ENCODE assay signal across 21 cellular contexts in genomic region chr1:121546830-121547680, GRCh38.
A peak's percentile ranks its signal among the peaks of the same experiment; 100 is the strongest.
DNase-seq lines count a peak whose midpoint lies in the region; ATAC-seq and TF ChIP-seq lines count a peak whose summit lies in the region.
"Had no signal": no experiment of that assay in that cellular context is flagged by ENCODE, and none has a peak within 500 bp of the region (broad histone marks: within the 10 kb centered on the region; RNA-seq: fewer than 3 reads in every experiment).

No MANE protein-coding gene starts in this region.

- no peaks in the 10 kb centered on the region for H3K27me3 ChIP-seq in breast epithelium
- H3K27me3 ChIP-seq in OCI-LY1 (ENCODE audit: insufficient read depth, low read length) = no peaks in the 10 kb centered on the region
- H3K27me3 ChIP-seq: cardiac muscle cell, neural progenitor cell, right lobe of liver, thyroid gland had no signal

- no peaks in the 10 kb centered on the region for H3K27me3 Mint-ChIP-seq in MCF 10A (ENCODE audit: insufficient read depth, unreplicated experiment)

- no peak for TF ChIP-seq POLR2A in breast epithelium (IDR thresholded peaks at IDR 0.05)
- no peak for TF ChIP-seq POLR2A in lower leg skin (IDR thresholded peaks at IDR 0.05)

- no peak for DNase-seq in MCF 10A (ENCODE audit: unreplicated experiment)
- DNase-seq in breast epithelium (ENCODE audit: low spot score in 2 of 2) = no peak
- DNase-seq in fibroblast of mammary gland (ENCODE audit: low read depth) = peak; percentile 7
- DNase-seq in SKM-1 (lab: John Stamatoyannopoulos, UW; ENCODE audit: unreplicated experiment) = no peak
- no peak for DNase-seq in lower leg skin (ENCODE audit: low spot score in 2 of 2)
- no peak for DNase-seq in NCI-H1436 (lab: John Stamatoyannopoulos, UW)
- DNase-seq: ACHN; activated CD4-positive, CD25-positive, alpha-beta regulatory T cell; activated naive CD4-positive, alpha-beta T cell treated with anti-CD3 and anti-CD28 coated beads, Interleukin-2, amount 50 U/mL, for 16 hours; immature natural killer cell; NCI-H1436 treated with DMSO at 0.1 percent for 48 hours; NCI-H524 treated with DMSO at 0.1 percent for 48 hours; right lobe of liver; stimulated activated CD4-positive, alpha-beta T cell treated with anti-CD3 and anti-CD28 coated beads, Interleukin-2, amount 100 ng/mL, for 48 hours; stimulated activated CD8-positive, alpha-beta memory T cell treated with anti-CD3 and anti-CD28 coated beads, Interleukin-4, amount 100 ng/mL, for 48 hours; thyroid gland had no signal

- no peak overlapping the region for H3K4me3 Mint-ChIP-seq in MCF 10A (ENCODE audit: unreplicated experiment)
- H3K4me3 Mint-ChIP-seq: immature natural killer cell, neural progenitor cell had no signal

- no peaks in the 10 kb centered on the region for H3K79me2 ChIP-seq in OCI-LY1 (ENCODE audit: insufficient read depth, low read length)

- no peaks in the 10 kb centered on the region for H3K36me3 Mint-ChIP-seq in MCF 10A (ENCODE audit: insufficient read depth, unreplicated experiment)
- H3K36me3 Mint-ChIP-seq: immature natural killer cell, neural progenitor cell had no signal

- H3K4me2 ChIP-seq in OCI-LY1 (ENCODE audit: low read length) = no peak overlapping the region; the same call in 1 of the 2 replicates
- H3K4me2 ChIP-seq: neural progenitor cell had no signal

- no peak overlapping the region for H3K27ac ChIP-seq in breast epithelium
- H3K27ac ChIP-seq in OCI-LY1 (ENCODE audit: low read depth, low read length, poor library complexity, severe bottlenecking) = peak overlapping the region; percentile 22
- H3K27ac ChIP-seq: cardiac muscle cell, neural progenitor cell, right lobe of liver, RWPE1, thyroid gland had no signal

- no peak overlapping the region for H3K9ac ChIP-seq in OCI-LY1 (ENCODE audit: low read length)
- H3K9ac ChIP-seq: neural progenitor cell had no signal

- H3K27ac Mint-ChIP-seq in MCF 10A (ENCODE audit: low read depth, unreplicated experiment) = peak overlapping the region; percentile 3
- H3K27ac Mint-ChIP-seq: immature natural killer cell, neural progenitor cell had no signal

- intact Hi-C loops in MCF 10A (cut with micrococcal nuclease) (no loop called here), breast epithelium (cut with DNase I; ENCODE audit: low total_unique reads) (no loop called here), lower leg skin (cut with DNase I; ENCODE audit: low total_unique reads) (no loop called here)

- H3K9me3 ChIP-seq in breast epithelium (no peaks in the 10 kb centered on the region), OCI-LY1 (ENCODE audit: low read length) (no peaks in the 10 kb centered on the region)
- H3K9me3 ChIP-seq: right lobe of liver, thyroid gland had no signal

- 55 to 59% methylated on average over 3 of the region's 3 CpGs for WGBS in lower leg skin, 2 donors

- POLR2A ChIA-PET in MCF 10A (lab: Yijun Ruan, JAX) = interaction anchor here (0.7 kb wide), 1 partner anchor 9 kb away, joined by 3 read pairs; no protein-coding TSS in a partner anchor

- H3K4me1 ChIP-seq in breast epithelium = no peaks in the 10 kb centered on the region
- peaks cover 43% of the 10 kb centered on the region for H3K4me1 ChIP-seq in OCI-LY1 (ENCODE audit: insufficient read depth, low read length, severe bottlenecking)
- H3K4me1 ChIP-seq: neural progenitor cell, thyroid gland had no signal

- no peak for ATAC-seq in HG03457 (IDR thresholded peaks at IDR 0.05; ENCODE audit: unreplicated experiment)

- no peaks in the 10 kb centered on the region for H3K9me2 ChIP-seq in OCI-LY1 (ENCODE audit: low read depth, low read length)

- no peaks in the 10 kb centered on the region for H3K9me3 Mint-ChIP-seq in MCF 10A (ENCODE audit: unreplicated experiment)
- H3K9me3 Mint-ChIP-seq: immature natural killer cell, neural progenitor cell had no signal

- TF ChIP-seq CTCF in MCF 10A (IDR thresholded peaks at IDR 0.05; ENCODE audit: unreplicated experiment) (no peak), breast epithelium (IDR thresholded peaks at IDR 0.05) (no peak), OCI-LY1 (IDR thresholded peaks at IDR 0.05; ENCODE audit: low read length) (no peak), fibroblast of mammary gland (conservative IDR thresholded peaks at IDR 0.05; ENCODE audit: control insufficient read depth, insufficient read depth, low read depth, low read length) (no peak), lower leg skin (IDR thresholded peaks at IDR 0.05) (no peak)

- peaks cover 19% of the 10 kb centered on the region for H3K4me1 Mint-ChIP-seq in MCF 10A (ENCODE audit: insufficient read depth, unreplicated experiment)
- H3K4me1 Mint-ChIP-seq: neural progenitor cell had no signal

- H2AFZ ChIP-seq in OCI-LY1 (ENCODE audit: low read length) = no peak overlapping the region
- H2AFZ ChIP-seq: neural progenitor cell had no signal

- no TSS peak for BruUV-seq in MCF 10A (replicated peaks; lab: Mats Ljungman, UMichigan)

- H4K20me1 ChIP-seq in OCI-LY1 (ENCODE audit: insufficient read depth, low read length) = no peaks in the 10 kb centered on the region

- CTCF ChIA-PET in MCF 10A (lab: Yijun Ruan, JAX) = no interaction called here

- H3K4me3 ChIP-seq in breast epithelium = no peak overlapping the region
- no peak overlapping the region for H3K4me3 ChIP-seq in OCI-LY1 (ENCODE audit: low read depth, low read length, poor library complexity, severe bottlenecking)
- H3K4me3 ChIP-seq in fibroblast of mammary gland (ENCODE audit: control insufficient read depth, low read depth, low read length) = no peak overlapping the region
- no peak overlapping the region for H3K4me3 ChIP-seq in lower leg skin (ENCODE audit: low read depth, poor library complexity, severe bottlenecking)
- H3K4me3 ChIP-seq: cardiac muscle cell, neural progenitor cell, right lobe of liver, thyroid gland had no signal

- no peaks in the 10 kb centered on the region for H3F3A ChIP-seq in OCI-LY1 (ENCODE audit: insufficient read depth, low read length)

- H3K36me3 ChIP-seq in breast epithelium (no peaks in the 10 kb centered on the region), OCI-LY1 (ENCODE audit: insufficient read depth, low read length) (no peaks in the 10 kb centered on the region)
- H3K36me3 ChIP-seq: cardiac muscle cell, neural progenitor cell, right lobe of liver, thyroid gland had no signal
